In genomic region chrX:40759374-40759773, GRCh38 we compare ENCODE assay signal across 26 cellular contexts.
"Had no signal": no experiment of that assay in that cellular context is flagged by ENCODE, and none has a peak within 500 bp of the region (broad histone marks: within the 10 kb centered on the region; RNA-seq: fewer than 3 reads in every experiment).

No MANE protein-coding gene starts in this region.

- H3K9me3 ChIP-seq: colonic mucosa, esophagus muscularis mucosa, mucosa of descending colon, neutrophil, right lobe of liver, suprapubic skin, transverse colon, upper lobe of right lung, uterus had no signal

- H2AFZ ChIP-seq: parathyroid adenoma had no signal

- ATAC-seq: foreskin keratinocyte; left lobe of liver; mucosa of descending colon; natural killer cell treated with Interleukin-12 subunit alpha and Interleukin-12 subunit beta and Interleukin-15 and Interleukin-18, amount 100 ng/mL, for 72 hours; right lobe of liver; stimulated activated naive CD8-positive, alpha-beta T cell treated with anti-CD3 and anti-CD28 coated beads, Interleukin-15, amount 100 ng/mL, for 72 hours; upper lobe of right lung had no signal

- H3K36me3 ChIP-seq: colonic mucosa, esophagus muscularis mucosa, neutrophil, right lobe of liver, suprapubic skin, transverse colon, upper lobe of right lung, uterus had no signal

- H3K27me3 ChIP-seq: esophagus muscularis mucosa, foreskin keratinocyte, neutrophil, right lobe of liver, suprapubic skin, transverse colon, upper lobe of right lung, uterus had no signal

- H3K9ac ChIP-seq: parathyroid adenoma had no signal

- DNase-seq: colonic mucosa; effector CD8-positive, alpha-beta T cell; foreskin keratinocyte; glutamatergic neuron; hypothalamus; immature natural killer cell; islet precursor cell; mesenchymal stem cell; mucosa of descending colon; naive B cell; right lobe of liver; small intestine; stimulated activated CD4-positive, alpha-beta T cell treated with anti-CD3 and anti-CD28 coated beads, Interleukin-15, amount 100 ng/mL, for 24 hours; stimulated activated CD4-positive, alpha-beta T cell treated with anti-CD3 and anti-CD28 coated beads, Interleukin-2, amount 100 ng/mL, for 48 hours; stimulated activated naive CD4-positive, alpha-beta T cell; stimulated activated naive CD8-positive, alpha-beta T cell treated with anti-CD3 and anti-CD28 coated beads, Interleukin-15, amount 100 ng/mL, for 72 hours; transverse colon; upper lobe of right lung; uterus had no signal

- H3K4me1 ChIP-seq: colonic mucosa, foreskin keratinocyte, right lobe of liver, transverse colon, upper lobe of right lung, uterus had no signal

- FAIRE-seq: endothelial cell of umbilical vein, small intestine had no signal

- H3K4me3 ChIP-seq: colonic mucosa, esophagus muscularis mucosa, mucosa of descending colon, right lobe of liver, suprapubic skin, transverse colon, upper lobe of right lung, uterus had no signal

- H3K79me2 ChIP-seq: parathyroid adenoma had no signal

- H3K27ac ChIP-seq: colonic mucosa, esophagus muscularis mucosa, foreskin keratinocyte, neutrophil, parathyroid adenoma, right lobe of liver, suprapubic skin, transverse colon, upper lobe of right lung, uterus had no signal
